ENCODE assay signal across 8 cellular contexts in genomic region chr19:12939292-12939606, GRCh38. TPM values are rescaled to one million over a fixed set of nuclear protein-coding genes. Genes with fewer than 3 reads are reported as not detected.
DNase-seq lines count a peak whose midpoint lies in the region; ATAC-seq and TF ChIP-seq lines count a peak whose summit lies in the region.

No MANE protein-coding gene starts in this region.

- peak overlapping the region; percentile 92 to 95 for H3K27ac Mint-ChIP-seq in T-cell

- TF ChIP-seq POLR2A in transverse colon (IDR thresholded peaks at IDR 0.05): no peak

- no peaks in the 10 kb centered on the region for H3K27me3 Mint-ChIP-seq in T-cell

- H3K9me3 ChIP-seq in duodenal mucosa (ENCODE audit: control insufficient read depth in 1 of 2, low read length in 2 of 2) (no peaks in the 10 kb centered on the region), mucosa of descending colon (no peaks in the 10 kb centered on the region), transverse colon (no peaks in the 10 kb centered on the region)

- CTCF ChIA-PET in T-cell (lab: Charles Lee): no interaction called here

- WGBS in transverse colon (ENCODE audit: low coverage in 1 of 2), 2 donors: 2 to 10% methylated on average over 2 to 15 of the region's 15 CpGs

- peaks cover 34 to 55% of the 10 kb centered on the region in 2 donors for H3K4me1 ChIP-seq in duodenal mucosa (ENCODE audit: control insufficient read depth in 1 of 2, insufficient read depth in 2 of 2, low read length in 2 of 2)
- peaks cover 25% of the 10 kb centered on the region for H3K4me1 ChIP-seq in mucosa of descending colon (ENCODE audit: low read depth)
- peaks cover 16 to 50% (median 33%) of the 10 kb centered on the region in 4 donors for H3K4me1 ChIP-seq in transverse colon

- H3K4me3 ChIP-seq in GM12864 (ENCODE audit: low read depth, low read length): peak overlapping the region; percentile 81
- peak overlapping the region; percentile 94 to 97 for H3K4me3 ChIP-seq in duodenal mucosa (ENCODE audit: low read depth in 1 of 2, low read length in 2 of 2)
- peak overlapping the region; percentile 98 for H3K4me3 ChIP-seq in mucosa of descending colon
- H3K4me3 ChIP-seq in transverse colon: peak overlapping the region; percentile 90 to 100 (median 92)

- peak overlapping the region; percentile 84 to 94 for H3K9ac ChIP-seq in duodenal mucosa (ENCODE audit: low read depth in 1 of 2, low read length in 2 of 2)

- intact Hi-C loops in mucosa of descending colon (cut with DNase I, micrococcal nuclease): no loop called here
- intact Hi-C loops in transverse colon (cut with DNase I; ENCODE audit: low total_unique reads): no loop called here

- H3K9me3 Mint-ChIP-seq in T-cell: no peaks in the 10 kb centered on the region

- peak overlapping the region; percentile 83 for H3K27ac ChIP-seq in duodenal mucosa (ENCODE audit: low read depth, low read length)
- H3K27ac ChIP-seq in transverse colon: peak overlapping the region; percentile 95 to 98 (median 98)

- H3K36me3 Mint-ChIP-seq in T-cell: peaks cover 36% of the 10 kb centered on the region

- POLR2A ChIA-PET in T-cell (lab: Charles Lee): no interaction called here

- peaks cover 58 to 60% (median 59%) of the 10 kb centered on the region in 3 donors for H3K4me1 Mint-ChIP-seq in T-cell

- ATAC-seq in T-cell (replicated peaks in 1 of 4): no peak
- no peak for ATAC-seq in mucosa of descending colon
- no peak for ATAC-seq in GM19467 (IDR thresholded peaks at IDR 0.05; ENCODE audit: unreplicated experiment)

- H3K4me3 Mint-ChIP-seq in T-cell: peak overlapping the region; percentile 98 to 99 (median 99)

- no peak for DNase-seq in GM12864 (ENCODE audit: low read depth)
- peak in 6 of 34 experiments; percentile 5 to 29 (median 22) for DNase-seq in T-cell
- DNase-seq in mucosa of descending colon: peak in 1 of 3 donors; percentile 51
- DNase-seq in transverse colon: peak; percentile 28
- no peak for DNase-seq in SW 1271 (lab: John Stamatoyannopoulos, UW)
- DNase-seq in NCI-H446 (lab: John Stamatoyannopoulos, UW): no peak

- H3K27me3 ChIP-seq in duodenal mucosa (ENCODE audit: control insufficient read depth in 1 of 2, insufficient read depth in 2 of 2, low read length in 2 of 2): no peaks in the 10 kb centered on the region
- no peaks in the 10 kb centered on the region for H3K27me3 ChIP-seq in transverse colon

- in situ Hi-C loops in transverse colon (cut with MboI; ENCODE audit: low pct_ligation_motif_present in 1 of 4, low pct_unique_long_range_greater_than_20kb in 1 of 4, low sequenced_read_pairs in 3 of 4): no loop called here

- peaks cover 19 to 41% of the 10 kb centered on the region in 2 donors for H3K36me3 ChIP-seq in duodenal mucosa (ENCODE audit: control insufficient read depth in 1 of 2, insufficient read depth in 2 of 2, low read length in 2 of 2)
- H3K36me3 ChIP-seq in mucosa of descending colon (ENCODE audit: low read depth): no peaks in the 10 kb centered on the region
- H3K36me3 ChIP-seq in transverse colon: peaks cover 0 to 32% (median 14%) of the 10 kb centered on the region in 4 donors

- TF ChIP-seq CTCF in GM12864 (IDR thresholded peaks at IDR 0.05; ENCODE audit: low read depth, low read length, missing control alignments) (no peak), mucosa of descending colon (IDR thresholded peaks at IDR 0.05) (no peak), transverse colon (IDR thresholded peaks at IDR 0.05) (no peak)

- no peak for TF ChIP-seq EP300 in transverse colon (IDR thresholded peaks at IDR 0.05; ENCODE audit: low read depth)

RNA-seq across cellular contexts. Expression of gene CALR, which starts 0.8 kb away (rescaled TPM):
- total RNA-seq in T-cell: 100 to 1,000 TPM; 429 to 530 (median 501) TPM
- 100 to 1,000 TPM; 433 to 945 (median 637) TPM for total RNA-seq in mucosa of descending colon
- 100 to 1,000 TPM; 181 to 444 (median 317) TPM for total RNA-seq in transverse colon

RNA-seq across cellular contexts. Expression of gene FARSA, which starts 5.7 kb away (rescaled TPM):
- total RNA-seq in T-cell (10 to 100 TPM; 28.3 to 86.2 (median 73.4) TPM), mucosa of descending colon (10 to 100 TPM; 44.1 to 54.0 (median 48.1) TPM), transverse colon (10 to 100 TPM; 18.0 to 40.8 (median 32.6) TPM)

RNA-seq across cellular contexts. Expression of gene RAD23A, which starts 6.4 kb away (rescaled TPM):
- total RNA-seq in T-cell: 100 to 1,000 TPM in 3 of 5 donors, 10 to 100 TPM in 2; 82.0 to 116 (median 104) TPM
- 100 to 1,000 TPM in 1 of 3 donors, 10 to 100 TPM in 2; 76.4 to 117 (median 81.4) TPM for total RNA-seq in mucosa of descending colon
- total RNA-seq in transverse colon: 10 to 100 TPM; 57.9 to 87.9 (median 75.9) TPM

RNA-seq across cellular contexts. Expression of gene GADD45GIP1, which starts 17.8 kb away (rescaled TPM):
- total RNA-seq in T-cell (10 to 100 TPM in 3 of 5 donors, 1 to 10 TPM in 2; 6.2 to 22.6 (median 20.1) TPM), mucosa of descending colon (10 to 100 TPM in 2 of 3 donors, 1 to 10 TPM in 1; 10.0 to 16.4 (median 14.1) TPM), transverse colon (10 to 100 TPM; 28.6 to 55.0 (median 33.6) TPM)

RNA-seq across cellular contexts. Expression of gene SYCE2, which starts 20.2 kb away (rescaled TPM):
- total RNA-seq in T-cell: 1 to 10 TPM in 2 of 5 donors, not detected in 3; 2.5 to 2.8 TPM
- 1 to 10 TPM in 1 of 3 donors, not detected in 2; 1.2 TPM for total RNA-seq in mucosa of descending colon
- under 1 TPM in 1 of 4 donors, not detected in 3; 0.68 TPM for total RNA-seq in transverse colon
